Comparison of ENCODE assay signal across 14 cellular contexts in the genomic region with DNA sequence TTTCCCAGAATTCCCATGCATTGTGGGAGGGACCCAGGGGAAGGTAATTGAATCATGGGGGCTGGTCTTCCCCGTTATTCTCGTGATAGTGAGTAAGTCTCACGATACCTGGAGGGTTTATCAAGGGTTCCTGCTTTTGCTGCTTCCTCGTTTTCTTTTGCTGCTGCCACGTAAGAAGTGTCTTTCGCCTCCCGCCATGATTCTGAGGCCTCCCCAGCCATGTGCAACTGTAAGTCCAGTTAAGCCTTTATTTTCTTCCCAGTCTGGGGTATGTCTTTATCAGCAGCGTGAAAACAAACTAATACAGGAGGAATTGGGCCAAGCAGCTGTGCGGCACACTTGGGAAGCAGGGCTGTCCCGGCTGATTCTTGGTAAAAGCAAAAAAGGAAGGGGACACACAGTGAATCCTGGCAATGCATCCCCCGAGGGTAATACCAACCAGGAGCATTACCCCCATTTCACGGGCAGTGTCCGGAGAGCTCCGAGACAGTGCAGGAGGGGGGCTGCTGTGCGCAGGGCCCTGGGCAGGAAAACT.
DNase-seq lines count a peak whose midpoint lies in the region; ATAC-seq and TF ChIP-seq lines count a peak whose summit lies in the region.
"Had no signal": no experiment of that assay in that cellular context is flagged by ENCODE, and none has a peak within 500 bp of the region (broad histone marks: within the 10 kb centered on the region; RNA-seq: fewer than 3 reads in every experiment).

No MANE protein-coding gene starts in this region.

- H3K27me3 ChIP-seq in right cardiac atrium (ENCODE audit: control insufficient read depth, insufficient read depth) = no peaks in the 10 kb centered on the region

- no peaks in the 10 kb centered on the region for H3K36me3 Mint-ChIP-seq in effector memory CD8-positive, alpha-beta T cell (ENCODE audit: insufficient read depth)
- H3K36me3 Mint-ChIP-seq: IgD-negative memory B cell had no signal

- BruUV-seq in OCI-LY7 (replicated peaks; lab: Mats Ljungman, UMichigan) = no TSS peak

- H2AFZ ChIP-seq in OCI-LY7 (ENCODE audit: low read length) = no peak overlapping the region

- H3K27ac Mint-ChIP-seq in effector memory CD8-positive, alpha-beta T cell = peak overlapping the region; percentile 44 to 78
- H3K27ac Mint-ChIP-seq: IgD-negative memory B cell had no signal

- no peaks in the 10 kb centered on the region for H3K9me2 ChIP-seq in OCI-LY7 (ENCODE audit: insufficient read depth, low read length)

- TF ChIP-seq POLR2A in GM18505 (IDR thresholded peaks at IDR 0.05; ENCODE audit: borderline replicate concordance, extremely low read depth, insufficient read depth, insufficient read length) = no peak

- no peaks in the 10 kb centered on the region for H3K9me3 ChIP-seq in right cardiac atrium (ENCODE audit: control insufficient read depth, low read length)
- H3K9me3 ChIP-seq in OCI-LY7 (ENCODE audit: low read length) = no peaks in the 10 kb centered on the region

- 74% methylated on average over 15 of the region's 15 CpGs for WGBS in right cardiac atrium

- H3K36me3 ChIP-seq in OCI-LY7 (ENCODE audit: insufficient read depth, low read length) = no peaks in the 10 kb centered on the region

- H3K4me1 ChIP-seq in right cardiac atrium (ENCODE audit: control insufficient read depth, insufficient read depth, low read length) = peaks cover 7% of the 10 kb centered on the region
- peaks cover under 1% of the 10 kb centered on the region for H3K4me1 ChIP-seq in OCI-LY7 (ENCODE audit: insufficient read depth, low read length, poor library complexity, severe bottlenecking)

- 0 out of 2 replicates have a peak overlapping the region, but pooled peaks have one; percentile 20 for H3K4me2 ChIP-seq in OCI-LY7 (ENCODE audit: low read length)

- H3K4me3 ChIP-seq in right cardiac atrium (ENCODE audit: low read length) (no peak overlapping the region), OCI-LY7 (ENCODE audit: low read depth, low read length, poor library complexity, severe bottlenecking) (peak overlapping the region; percentile 31)

- POLR2A ChIA-PET in OCI-LY7 (lab: Charles Lee) = no interaction called here

- peaks cover 0 to 7% of the 10 kb centered on the region in 2 donors for H3K4me1 Mint-ChIP-seq in effector memory CD8-positive, alpha-beta T cell (ENCODE audit: low read depth in 2 of 2)

- H3K4me3 Mint-ChIP-seq in effector memory CD8-positive, alpha-beta T cell = no peak overlapping the region
- H3K4me3 Mint-ChIP-seq: IgD-negative memory B cell had no signal

- no peaks in the 10 kb centered on the region for H4K20me1 ChIP-seq in OCI-LY7 (ENCODE audit: insufficient read depth, low read length)

- TF ChIP-seq CTCF in OCI-LY7 (conservative IDR thresholded peaks at IDR 0.05; ENCODE audit: low read length) = no peak

- H3K79me2 ChIP-seq in OCI-LY7 (ENCODE audit: insufficient read depth, low read depth, low read length) = no peaks in the 10 kb centered on the region

- no peak for ATAC-seq in right cardiac atrium
- no peak for ATAC-seq in effector memory CD8-positive, alpha-beta T cell (replicated peaks)
- ATAC-seq in GM18505 (IDR thresholded peaks at IDR 0.05; ENCODE audit: unreplicated experiment) = no peak
- no peak for ATAC-seq in GM19395 (IDR thresholded peaks at IDR 0.05; ENCODE audit: unreplicated experiment)

- H3K27me3 Mint-ChIP-seq in effector memory CD8-positive, alpha-beta T cell = no peaks in the 10 kb centered on the region
- H3K27me3 Mint-ChIP-seq: IgD-negative memory B cell had no signal

- CTCF ChIA-PET in OCI-LY7 (lab: Charles Lee; ENCODE audit: unreplicated experiment) = no interaction called here

- intact Hi-C loops in right cardiac atrium (cut with DNase I) = no loop called here
- intact Hi-C loops in cardiac septum (cut with DNase I) = no loop called here
- intact Hi-C loops in OCI-LY7 (cut with micrococcal nuclease; ENCODE audit: unreplicated experiment) = no loop called here

- H3K27ac ChIP-seq in right cardiac atrium (ENCODE audit: low read length) (no peak overlapping the region), OCI-LY7 (ENCODE audit: low read depth, low read length, poor library complexity, severe bottlenecking) (no peak overlapping the region)
- H3K27ac ChIP-seq: C4-2B had no signal

- no peaks in the 10 kb centered on the region for H3K9me3 Mint-ChIP-seq in effector memory CD8-positive, alpha-beta T cell

- DNase-seq in right cardiac atrium = peak in 2 of 3 donors; percentile 0 to 16
- no peak for DNase-seq in cardiac septum (ENCODE audit: low spot score)
- DNase-seq in OCI-LY7 (ENCODE audit: low spot score) = peak; percentile 4
- DNase-seq in effector memory CD8-positive, alpha-beta T cell = no peak
- no peak for DNase-seq in NCI-H1930 (lab: John Stamatoyannopoulos, UW)
- no peak for DNase-seq in SK-N-DZ (ENCODE audit: low spot score)
- DNase-seq: H7, NCI-H1048, NCI-H1694, NCI-H69 had no signal

Comparison
In these comparisons a context has a peak if more than half of its experiments do, and no peak if none do; other contexts are left out.
1. DNase-seq: peak in right cardiac atrium (2 of 3) and OCI-LY7 (single experiment); none in cardiac septum (single experiment), effector memory CD8-positive, alpha-beta T cell (0 of 3), NCI-H1930 (0 of 2) and SK-N-DZ (single experiment).